In genomic region chr9:129802833-129803678, GRCh38 we compare ENCODE assay signal across 1 cellular context.
A peak's percentile ranks its signal among the peaks of the same experiment; 100 is the strongest.
TF ChIP-seq lines count a peak whose summit lies in the region.

Gene TOR1B, plus strand, starts transcription at chr9:129803184. Its CDS starts 29 bp downstream, at chr9:129803213.

TF ChIP-seq in GM12878, 131 proteins besides CTCF, POLR2A, EP300 and RAD21 (continued from another document and continues in another):
- TF ChIP-seq ZZZ3 (IDR thresholded peaks at IDR 0.05; ENCODE audit: control insufficient read depth, insufficient read length, low read depth) (no peak), E2F4 (IDR thresholded peaks at IDR 0.05; ENCODE audit: low read depth, low read length) (no peak), ATF2 (IDR thresholded peaks at IDR 0.05; ENCODE audit: low read length) (no peak), BRCA1 (IDR thresholded peaks at IDR 0.05; ENCODE audit: low read depth, low read length) (no peak), SP1 (IDR thresholded peaks at IDR 0.05; ENCODE audit: low read depth, low read length) (peak; percentile 62), SMARCA5 (IDR thresholded peaks at IDR 0.05) (no peak), MYB (IDR thresholded peaks at IDR 0.05; ENCODE audit: borderline replicate concordance, low read depth, low read length) (no peak; the same call in 1 of the 2 replicates), CREB1 (IDR thresholded peaks at IDR 0.05; ENCODE audit: low read depth) (peak; percentile 95), IRF4 (IDR thresholded peaks at IDR 0.05; ENCODE audit: low read depth, low read length) (no peak), CHD1 (IDR thresholded peaks at IDR 0.05; ENCODE audit: low read depth, low read length) (no peak), SKIL (IDR thresholded peaks at IDR 0.05; ENCODE audit: low read depth, poor library complexity, severe bottlenecking) (no peak), TAF1 (IDR thresholded peaks at IDR 0.05; ENCODE audit: borderline replicate concordance, low read depth, low read length) (peak; percentile 76; the same call in 1 of the 2 replicates), E4F1 (IDR thresholded peaks at IDR 0.05; ENCODE audit: borderline replicate concordance, partially characterized antibody) (no peak), ATF3 (IDR thresholded peaks at IDR 0.05; ENCODE audit: borderline replicate concordance, extremely low read depth, low read depth, low read length) (no peak), PBX3 (IDR thresholded peaks at IDR 0.05; ENCODE audit: insufficient replicate concordance, low read depth, low read length) (no peak), GABPA (IDR thresholded peaks at IDR 0.05; ENCODE audit: low read depth) (peak; percentile 93), ZNF207 (IDR thresholded peaks at IDR 0.05; ENCODE audit: borderline replicate concordance) (peak; percentile 45; the same call in 1 of the 2 replicates), ZBTB11 (CRISPR knock-in tag; IDR thresholded peaks at IDR 0.05) (peak; percentile 78), RCOR1 (conservative IDR thresholded peaks at IDR 0.05; ENCODE audit: low read depth, low read length) (no peak), JUNB (IDR thresholded peaks at IDR 0.05) (no peak), NKRF (conservative IDR thresholded peaks at IDR 0.05) (peak; percentile 92), RBBP5 (conservative IDR thresholded peaks at IDR 0.05) (no peak), RFX5 (IDR thresholded peaks at IDR 0.05; ENCODE audit: low read depth, low read length) (no peak), TARDBP (IDR thresholded peaks at IDR 0.05; ENCODE audit: borderline replicate concordance) (no peak), STAT3 (IDR thresholded peaks at IDR 0.05; ENCODE audit: low read depth, low read length) (no peak), CBX5 (IDR thresholded peaks at IDR 0.05; ENCODE audit: low read depth) (no peak), ZBTB40 (IDR thresholded peaks at IDR 0.05; ENCODE audit: borderline replicate concordance) (peak; percentile 90), MTA2 (IDR thresholded peaks at IDR 0.05; ENCODE audit: low read depth) (no peak), SRF (IDR thresholded peaks at IDR 0.05; ENCODE audit: low read depth in 2 of 2, low read length in 2 of 2) (no peak), ZBTB4 (CRISPR knock-in tag; IDR thresholded peaks at IDR 0.05) (no peak), ELK1 (IDR thresholded peaks at IDR 0.05; ENCODE audit: low read depth, low read length) (no peak), RAD51 (IDR thresholded peaks at IDR 0.05) (no peak), HDAC6 (IDR thresholded peaks at IDR 0.05; ENCODE audit: unreplicated experiment) (no peak)
